8 cellular contexts compared by ENCODE assay signal in genomic region chr20:17610566-17611289, GRCh38. TPM values are rescaled to one million over a fixed set of nuclear protein-coding genes. Genes with fewer than 3 reads are reported as not detected.
A peak's percentile ranks its signal among the peaks of the same experiment; 100 is the strongest.
DNase-seq lines count a peak whose midpoint lies in the region; ATAC-seq and TF ChIP-seq lines count a peak whose summit lies in the region.

No MANE protein-coding gene starts in this region.

- no peaks in the 10 kb centered on the region for H3K27me3 Mint-ChIP-seq in activated naive CD4-positive, alpha-beta T cell treated with anti-CD3 and anti-CD28 coated beads for 36 hours (ENCODE audit: low read depth)
- H3K27me3 Mint-ChIP-seq in stimulated activated naive CD8-positive, alpha-beta T cell treated with anti-CD3 and anti-CD28 coated beads, Interleukin-15, amount 100 ng/mL, for 72 hours, result no peaks in the 10 kb centered on the region

- WGBS in SK-N-SH (ENCODE audit: low lambda C conversion rate), result 94% methylated on average over 11 of the region's 19 CpGs

- no peaks in the 10 kb centered on the region for H3K9me2 ChIP-seq in SK-N-SH

- H3K4me1 Mint-ChIP-seq in activated naive CD4-positive, alpha-beta T cell treated with anti-CD3 and anti-CD28 coated beads for 36 hours (ENCODE audit: low read depth), result peaks cover 34% of the 10 kb centered on the region
- H3K4me1 Mint-ChIP-seq in stimulated activated naive CD8-positive, alpha-beta T cell treated with anti-CD3 and anti-CD28 coated beads, Interleukin-15, amount 100 ng/mL, for 72 hours, result peaks cover 41% of the 10 kb centered on the region

- no peaks in the 10 kb centered on the region for H3K27me3 ChIP-seq in SK-N-SH (ENCODE audit: insufficient read depth)
- H3K27me3 ChIP-seq in left lung, result no peaks in the 10 kb centered on the region
- H3K27me3 ChIP-seq in HAP-1 (ENCODE audit: low read depth), result no peaks in the 10 kb centered on the region

- no peak overlapping the region for H3K4me3 ChIP-seq in SK-N-SH (ENCODE audit: low read depth in 2 of 2, low read length in 1 of 2)
- H3K4me3 ChIP-seq in left lung, result no peak overlapping the region
- no peak overlapping the region for H3K4me3 ChIP-seq in HAP-1

- H3K9me3 ChIP-seq in SK-N-SH, result no peaks in the 10 kb centered on the region
- H3K9me3 ChIP-seq in left lung, result no peaks in the 10 kb centered on the region
- no peaks in the 10 kb centered on the region for H3K9me3 ChIP-seq in HAP-1

- H3K4me1 ChIP-seq in SK-N-SH (ENCODE audit: control insufficient read depth in 1 of 2, insufficient read depth in 2 of 2, low read depth in 1 of 2, low read length in 1 of 2), result no peaks in the 10 kb centered on the region
- peaks cover 6 to 37% of the 10 kb centered on the region in 2 donors for H3K4me1 ChIP-seq in left lung
- no peaks in the 10 kb centered on the region; the same call in 1 of the 2 replicates for H3K4me1 ChIP-seq in HAP-1

- H4K20me1 ChIP-seq in SK-N-SH (ENCODE audit: insufficient read depth), result peaks cover 38% of the 10 kb centered on the region

- DNase-seq in SK-N-SH (peak; percentile 15), left lung (peak in 1 of 2 donors; percentile 78), HAP-1 (ENCODE audit: low spot score in 2 of 2) (no peak), LoVo (ENCODE audit: low spot score) (no peak), NCI-H524 (lab: John Stamatoyannopoulos, UW) (no peak)
- DNase-seq in activated naive CD4-positive, alpha-beta T cell treated with anti-CD3 and anti-CD28 coated beads for 36 hours, result peak; percentile 81
- DNase-seq in stimulated activated naive CD8-positive, alpha-beta T cell treated with anti-CD3 and anti-CD28 coated beads, Interleukin-15, amount 100 ng/mL, for 72 hours, result peak; percentile 25 to 54

- peaks cover 10% of the 10 kb centered on the region for H3K36me3 Mint-ChIP-seq in activated naive CD4-positive, alpha-beta T cell treated with anti-CD3 and anti-CD28 coated beads for 36 hours (ENCODE audit: low read depth)

- H3K36me3 ChIP-seq in SK-N-SH (replicated peaks in 1 of 2; ENCODE audit: control insufficient read depth in 1 of 2, insufficient read depth in 2 of 2, low read length in 1 of 2) (peaks cover 25 to 36% of the 10 kb centered on the region in 2 experiments), left lung (peaks cover 0 to 84% of the 10 kb centered on the region in 2 donors), HAP-1 (replicated peaks) (peaks cover 15% of the 10 kb centered on the region)

- no peak for TF ChIP-seq RAD21 in SK-N-SH (IDR thresholded peaks at IDR 0.05; ENCODE audit: low read length)

- no peak for TF ChIP-seq EP300 in SK-N-SH (IDR thresholded peaks at IDR 0.05; ENCODE audit: borderline replicate concordance in 1 of 2, low read depth in 1 of 2, low read length in 1 of 2)

- ATAC-seq in left lung (peak; percentile 1), HG02885 (IDR thresholded peaks at IDR 0.05; ENCODE audit: poor library complexity, unreplicated experiment) (no peak)
- peak; percentile 72 for ATAC-seq in stimulated activated naive CD8-positive, alpha-beta T cell treated with anti-CD3 and anti-CD28 coated beads, Interleukin-15, amount 100 ng/mL, for 72 hours

- no peaks in the 10 kb centered on the region for H3K9me3 Mint-ChIP-seq in activated naive CD4-positive, alpha-beta T cell treated with anti-CD3 and anti-CD28 coated beads for 36 hours
- H3K9me3 Mint-ChIP-seq in stimulated activated naive CD8-positive, alpha-beta T cell treated with anti-CD3 and anti-CD28 coated beads, Interleukin-15, amount 100 ng/mL, for 72 hours, result no peaks in the 10 kb centered on the region

- H3K4me2 ChIP-seq in SK-N-SH, result no peak overlapping the region

- H3K27ac ChIP-seq in SK-N-SH (ENCODE audit: low read depth in 2 of 2, low read length in 1 of 2) (peak overlapping the region in 1 of 2 experiments; percentile 6; a peak in 1 of 4 replicates), left lung (peak overlapping the region; percentile 24 to 58)

- peaks cover 26% of the 10 kb centered on the region for H3F3A ChIP-seq in SK-N-SH (replicated peaks; ENCODE audit: insufficient read depth)

- CTCF ChIA-PET in SK-N-SH (lab: Yijun Ruan, JAX), result interaction anchor here (0.8 to 2.2 kb wide), 6 partner anchors 8 to 328 kb away, joined by 3 to 14 read pairs (median 4); partner anchors contain the start of gene DSTN
- CTCF ChIA-PET in activated naive CD4-positive, alpha-beta T cell treated with anti-CD3 and anti-CD28 coated beads for 36 hours (lab: Charles Lee), result interaction anchor here (0.8 to 1.7 kb wide), 6 partner anchors 28 to 179 kb away, joined by 3 to 12 read pairs (median 4); partner anchors contain the start of gene RRBP1

- intact Hi-C loops in activated naive CD4-positive, alpha-beta T cell treated with anti-CD3 and anti-CD28 coated beads for 36 hours (cut with micrococcal nuclease), result loop anchor here (1.0 to 5.0 kb wide), 3 partner anchors 39 to 357 kb away; partner anchors contain the start of genes MGME1, RRBP1 and SNX5
- intact Hi-C loops in left lung (cut with DNase I), result loop anchor here in 1 of 2 donors (10.0 kb wide), 1 partner anchor 76 kb away; the partner anchor contains the start of gene BFSP1

- H3K9ac ChIP-seq in SK-N-SH, result no peak overlapping the region

- TF ChIP-seq CTCF in SK-N-SH (IDR thresholded peaks at IDR 0.05) (no peak), left lung (IDR thresholded peaks at IDR 0.05) (no peak)

- peaks cover 21% of the 10 kb centered on the region for H3K79me2 ChIP-seq in SK-N-SH (ENCODE audit: insufficient read depth)

- in situ Hi-C loops in HAP-1 (cut with MboI; ENCODE audit: low sequenced_read_pairs), result loop anchor here (5.0 kb wide), 1 partner anchor 68 kb away; no protein-coding TSS in a partner anchor

- H3K4me3 Mint-ChIP-seq in activated naive CD4-positive, alpha-beta T cell treated with anti-CD3 and anti-CD28 coated beads for 36 hours, result peak overlapping the region; percentile 51
- peak overlapping the region; percentile 41 to 42 for H3K4me3 Mint-ChIP-seq in stimulated activated naive CD8-positive, alpha-beta T cell treated with anti-CD3 and anti-CD28 coated beads, Interleukin-15, amount 100 ng/mL, for 72 hours

- no peak overlapping the region for H2AFZ ChIP-seq in SK-N-SH (ENCODE audit: low read depth)

- H3K27ac Mint-ChIP-seq in activated naive CD4-positive, alpha-beta T cell treated with anti-CD3 and anti-CD28 coated beads for 36 hours, result peak overlapping the region; percentile 63
- peak overlapping the region; percentile 12 to 33 for H3K27ac Mint-ChIP-seq in stimulated activated naive CD8-positive, alpha-beta T cell treated with anti-CD3 and anti-CD28 coated beads, Interleukin-15, amount 100 ng/mL, for 72 hours

- POLR2A ChIA-PET in SK-N-SH (lab: Yijun Ruan, JAX), result interaction anchor here (1.0 kb wide), 1 partner anchor 67 kb away, joined by 3 read pairs; no protein-coding TSS in a partner anchor

TF ChIP-seq in SK-N-SH, 30 proteins besides CTCF, POLR2A, EP300 and RAD21:
- TF ChIP-seq REST (IDR thresholded peaks at IDR 0.05; ENCODE audit: low read depth, low read length) (no peak), TEAD4 (IDR thresholded peaks at IDR 0.05; ENCODE audit: borderline replicate concordance, insufficient read depth) (no peak), YY1 (IDR thresholded peaks at IDR 0.05; ENCODE audit: low read depth) (no peak), FOSL2 (IDR thresholded peaks at IDR 0.05; ENCODE audit: borderline replicate concordance, low read depth) (no peak), JUND (IDR thresholded peaks at IDR 0.05) (no peak), SIN3A (IDR thresholded peaks at IDR 0.05; ENCODE audit: borderline replicate concordance, low read depth, low read length) (no peak), GABPA (IDR thresholded peaks at IDR 0.05; ENCODE audit: low read depth) (no peak), SMC3 (IDR thresholded peaks at IDR 0.05; ENCODE audit: low read depth, low read length) (no peak), RXRA (IDR thresholded peaks at IDR 0.05; ENCODE audit: borderline replicate concordance, low read depth) (no peak), CHD2 (IDR thresholded peaks at IDR 0.05; ENCODE audit: low read length, partially characterized antibody) (no peak), USF1 (IDR thresholded peaks at IDR 0.05; ENCODE audit: borderline replicate concordance, low read depth) (no peak), RFX5 (IDR thresholded peaks at IDR 0.05; ENCODE audit: low read length) (no peak)
TF ChIP-seq in SK-N-SH: peak in this region for 0.

RNA-seq across cellular contexts. Expression of gene DSTN, which starts 40.9 kb away (rescaled TPM):
- 151 and 167 TPM in 2 replicates for polyA plus RNA-seq in SK-N-SH (2012; rRNA removed)
- 249 and 348 TPM in 2 replicates for polyA plus RNA-seq in SK-N-SH (2012; cell fraction: cytosol; rRNA removed)
- polyA plus RNA-seq in SK-N-SH (2012; cell fraction: nucleus; rRNA removed), result 57.6 and 74.2 TPM in 2 replicates
- total RNA-seq in activated naive CD4-positive, alpha-beta T cell treated with anti-CD3 and anti-CD28 coated beads for 36 hours, result 10 to 100 TPM; 68.9 to 69.7 TPM
- 100 to 1,000 TPM; 504 to 551 TPM for total RNA-seq in left lung

Comparison
In these comparisons a context has a peak if more than half of its experiments do, and no peak if none do; other contexts are left out.
1. DNase-seq: peak in SK-N-SH (single experiment), activated naive CD4-positive, alpha-beta T cell treated with anti-CD3 and anti-CD28 coated beads for 36 hours (single experiment) and stimulated activated naive CD8-positive, alpha-beta T cell treated with anti-CD3 and anti-CD28 coated beads, Interleukin-15, amount 100 ng/mL, for 72 hours (2 of 2); none in HAP-1 (0 of 2), LoVo (single experiment) and NCI-H524 (0 of 2).
2. RNA of gene DSTN, which starts 40.9 kb away (total RNA-seq): 504 to 551 TPM in left lung; 68.9 to 69.7 TPM in activated naive CD4-positive, alpha-beta T cell treated with anti-CD3 and anti-CD28 coated beads for 36 hours; every median in the first group is over 4 times any median in the second.